13 cellular contexts compared by ENCODE assay signal in genomic region chr12:39341179-39341578, GRCh38.
DNase-seq lines count a peak whose midpoint lies in the region; ATAC-seq and TF ChIP-seq lines count a peak whose summit lies in the region.
"Had no signal": no experiment of that assay in that cellular context is flagged by ENCODE, and none has a peak within 500 bp of the region (broad histone marks: within the 10 kb centered on the region; RNA-seq: fewer than 3 reads in every experiment).

No MANE protein-coding gene starts in this region.

- H3K27ac Mint-ChIP-seq in MCF 10A (ENCODE audit: low read depth, unreplicated experiment) = no peak overlapping the region
- no peak overlapping the region for H3K27ac Mint-ChIP-seq in Caco-2 (ENCODE audit: unreplicated experiment)

- in situ Hi-C loops in mammary epithelial cell (cut with MboI; ENCODE audit: low sequenced_read_pairs in 2 of 2) = no loop called here

- H3K9ac ChIP-seq in mammary epithelial cell (ENCODE audit: insufficient read depth, low read length) (no peak overlapping the region), adipocyte (ENCODE audit: low read length) (no peak overlapping the region)

- peaks cover 48% of the 10 kb centered on the region for H3K36me3 Mint-ChIP-seq in MCF 10A (ENCODE audit: insufficient read depth, unreplicated experiment)
- H3K36me3 Mint-ChIP-seq in Caco-2 (ENCODE audit: insufficient read depth, unreplicated experiment) = peaks cover 19% of the 10 kb centered on the region

- peak; percentile 72 for ATAC-seq in HG02798 (IDR thresholded peaks at IDR 0.05; ENCODE audit: poor library complexity, unreplicated experiment)
- ATAC-seq: right cardiac atrium had no signal

- intact Hi-C loops in mammary epithelial cell (cut with micrococcal nuclease) = no loop called here
- intact Hi-C loops in MCF 10A (cut with micrococcal nuclease) = no loop called here
- intact Hi-C loops in Caco-2 (cut with micrococcal nuclease; ENCODE audit: unreplicated experiment) = no loop called here

- no peak overlapping the region for H3K27ac ChIP-seq in mammary epithelial cell (ENCODE audit: insufficient read depth, low read depth, low read length)
- H3K27ac ChIP-seq: breast epithelium, transverse colon had no signal

- H2AFZ ChIP-seq in mammary epithelial cell (ENCODE audit: low read depth, low read length) = no peak overlapping the region

- no peaks in the 10 kb centered on the region for H3K4me1 Mint-ChIP-seq in MCF 10A (ENCODE audit: insufficient read depth, unreplicated experiment)
- H3K4me1 Mint-ChIP-seq in Caco-2 (ENCODE audit: low read depth, unreplicated experiment) = no peaks in the 10 kb centered on the region

- H3K27me3 Mint-ChIP-seq in MCF 10A (ENCODE audit: insufficient read depth, unreplicated experiment) (no peaks in the 10 kb centered on the region), Caco-2 (ENCODE audit: insufficient read depth, unreplicated experiment) (no peaks in the 10 kb centered on the region)

- dilution Hi-C loops in mammary epithelial cell (cut with HindIII; ENCODE audit: low sequenced_read_pairs) = no loop called here

- no peaks in the 10 kb centered on the region for H3K4me1 ChIP-seq in mammary epithelial cell (ENCODE audit: insufficient read depth, low read length)
- H3K4me1 ChIP-seq in adipocyte (ENCODE audit: control insufficient read depth, insufficient read depth, low read length) = peaks cover 11% of the 10 kb centered on the region
- no peaks in the 10 kb centered on the region for H3K4me1 ChIP-seq in Caco-2
- H3K4me1 ChIP-seq: breast epithelium, transverse colon had no signal

- POLR2A ChIA-PET in MCF 10A (lab: Yijun Ruan, JAX) (no interaction called here), Caco-2 (lab: Charles Lee) (no interaction called here)

- DNase-seq in mammary epithelial cell = peak; percentile 25
- no peak for DNase-seq in MCF 10A (ENCODE audit: unreplicated experiment)
- DNase-seq in adipocyte (ENCODE audit: low read depth) = peak; percentile 5
- DNase-seq in NCI-H1694 treated with DMSO at 0.1 percent for 48 hours (lab: John Stamatoyannopoulos, UW) = no peak
- no peak for DNase-seq in NCI-H1417 (lab: John Stamatoyannopoulos, UW)
- DNase-seq in DMS79 treated with DMSO at 0.1 percent for 48 hours (lab: John Stamatoyannopoulos, UW) = no peak
- DNase-seq in Caco-2 = no peak
- DNase-seq: ACHN, NCI-H510A, right cardiac atrium, transverse colon had no signal

- no peak overlapping the region for H3K4me2 ChIP-seq in mammary epithelial cell (ENCODE audit: insufficient read depth, low read depth, low read length)

- H3K36me3 ChIP-seq in mammary epithelial cell (ENCODE audit: insufficient read depth, low read length) (peaks cover 10% of the 10 kb centered on the region), adipocyte (ENCODE audit: control insufficient read depth, insufficient read depth, low read length, severe bottlenecking) (no peaks in the 10 kb centered on the region), Caco-2 (ENCODE audit: control insufficient read depth, insufficient read depth, low read length) (no peaks in the 10 kb centered on the region)
- H3K36me3 ChIP-seq: breast epithelium had no signal

- H3K4me3 Mint-ChIP-seq in MCF 10A (ENCODE audit: unreplicated experiment) (no peak overlapping the region), Caco-2 (ENCODE audit: unreplicated experiment) (no peak overlapping the region)

- no peaks in the 10 kb centered on the region for H3K79me2 ChIP-seq in mammary epithelial cell (ENCODE audit: insufficient read depth, low read length)

- H3K27me3 ChIP-seq in mammary epithelial cell (ENCODE audit: insufficient read depth, low read length) = no peaks in the 10 kb centered on the region
- H3K27me3 ChIP-seq in adipocyte (replicated peaks; ENCODE audit: control insufficient read depth, insufficient read depth, low read length) = no peaks in the 10 kb centered on the region
- H3K27me3 ChIP-seq in Caco-2 (replicated peaks; ENCODE audit: control insufficient read depth, insufficient read depth, low read length) = no peaks in the 10 kb centered on the region
- H3K27me3 ChIP-seq: breast epithelium, transverse colon had no signal

- H3K4me3 ChIP-seq in mammary epithelial cell (replicated peaks in 1 of 3; ENCODE audit: insufficient read depth in 1 of 3, low read depth in 2 of 3, low read length in 3 of 3) (no peak overlapping the region), adipocyte (ENCODE audit: low read length) (no peak overlapping the region), Caco-2 (ENCODE audit: low read depth, low read length) (no peak overlapping the region)
- H3K4me3 ChIP-seq: breast epithelium, transverse colon had no signal

- TF ChIP-seq CTCF in mammary epithelial cell (conservative IDR thresholded peaks at IDR 0.05 in 1 of 2, IDR thresholded peaks at IDR 0.05 in 1 of 2; ENCODE audit: extremely low read depth in 1 of 2, insufficient read depth in 1 of 2, low read depth in 1 of 2, low read length in 2 of 2) = no peak
- TF ChIP-seq CTCF in MCF 10A (IDR thresholded peaks at IDR 0.05; ENCODE audit: unreplicated experiment) = no peak
- no peak for TF ChIP-seq CTCF in Caco-2 (IDR thresholded peaks at IDR 0.05; ENCODE audit: insufficient read depth in 1 of 2, low read depth in 1 of 2, low read length in 1 of 2, severe bottlenecking in 1 of 2, unreplicated experiment in 1 of 2)

- BruUV-seq in mammary epithelial cell (replicated peaks; lab: Mats Ljungman, UMichigan) = no TSS peak
- no TSS peak for BruUV-seq in MCF 10A (replicated peaks; lab: Mats Ljungman, UMichigan)
- no TSS peak for BruUV-seq in Caco-2 (replicated peaks; lab: Mats Ljungman, UMichigan)

- CTCF ChIA-PET in mammary epithelial cell (lab: Charles Lee; ENCODE audit: low non-redundant PET) (interaction anchor here (0.6 kb wide), 1 partner anchor 420 kb away, joined by 4 read pairs; no protein-coding TSS in a partner anchor), MCF 10A (lab: Yijun Ruan, JAX) (no interaction called here), Caco-2 (lab: Charles Lee) (interaction anchor here (0.6 to 0.7 kb wide), 2 partner anchors 328 to 434 kb away, joined by 3 to 5 read pairs; no protein-coding TSS in a partner anchor)

- no peaks in the 10 kb centered on the region for H4K20me1 ChIP-seq in mammary epithelial cell (ENCODE audit: insufficient read depth, low read length)

- H3K9me3 ChIP-seq in mammary epithelial cell (replicated peaks; ENCODE audit: insufficient read depth, low read length) (no peaks in the 10 kb centered on the region), adipocyte (ENCODE audit: control insufficient read depth, low read length) (no peaks in the 10 kb centered on the region), Caco-2 (no peaks in the 10 kb centered on the region)
- H3K9me3 ChIP-seq: breast epithelium, transverse colon had no signal

- H3K9me3 Mint-ChIP-seq in MCF 10A (ENCODE audit: unreplicated experiment) (no peaks in the 10 kb centered on the region), Caco-2 (ENCODE audit: unreplicated experiment) (no peaks in the 10 kb centered on the region)

Comparison
In these comparisons a context has a peak if more than half of its experiments do, and no peak if none do; other contexts are left out.
1. DNase-seq: peak in mammary epithelial cell (single experiment) and adipocyte (single experiment); none in MCF 10A (single experiment), NCI-H1694 treated with DMSO at 0.1 percent for 48 hours (single experiment), NCI-H1417 (0 of 3), DMS79 treated with DMSO at 0.1 percent for 48 hours (single experiment) and Caco-2 (0 of 2).